ENCODE assay signal across 17 cellular contexts in the genomic region with DNA sequence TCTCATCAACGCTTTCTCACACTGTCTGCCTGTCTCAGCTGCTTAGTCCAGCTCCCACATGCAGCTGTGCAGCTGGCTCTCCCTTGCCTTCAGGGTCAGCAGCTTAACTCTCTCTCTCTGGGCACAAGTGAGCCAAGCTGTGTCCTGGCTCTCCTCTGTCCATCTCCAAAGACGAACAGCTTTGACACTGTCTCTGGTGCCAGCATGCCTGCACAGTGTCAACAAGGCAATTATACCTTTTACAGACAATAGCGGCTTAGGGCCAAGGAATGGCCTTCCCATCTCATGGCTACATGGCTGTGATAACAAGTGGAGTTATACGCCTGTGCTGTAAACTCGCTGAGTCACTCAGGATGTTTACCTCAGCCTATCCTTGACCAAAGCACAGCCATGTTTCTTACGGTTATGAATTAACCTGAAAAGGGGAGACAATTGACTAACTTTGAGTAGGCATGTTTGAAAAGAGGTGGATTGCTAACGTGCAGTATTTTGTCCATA. TPM values are rescaled to one million over a fixed set of nuclear protein-coding genes. Genes with fewer than 3 reads are reported as not detected.
DNase-seq lines count a peak whose midpoint lies in the region; ATAC-seq, FAIRE-seq and TF ChIP-seq lines count a peak whose summit lies in the region.
"Had no signal": no experiment of that assay in that cellular context is flagged by ENCODE, and none has a peak within 500 bp of the region (broad histone marks: within the 10 kb centered on the region; RNA-seq: fewer than 3 reads in every experiment).

No MANE protein-coding gene starts in this region.

- DNase-seq in ELF-1 (ENCODE audit: low read depth, low spot score) = peak; percentile 3
- peak; percentile 76 for DNase-seq in NCI-H748 (lab: John Stamatoyannopoulos, UW; ENCODE audit: unreplicated experiment)
- DNase-seq in colonic mucosa = peak; percentile 54
- DNase-seq in pancreas = peak in 3 of 6 donors; percentile 23 to 29 (median 25)
- no peak for DNase-seq in activated CD8-positive, alpha-beta memory T cell treated with anti-CD3 and anti-CD28 coated beads, Interleukin-2, amount 50 U/mL, for 4 hours
- DNase-seq: activated CD4-positive, alpha-beta T cell treated with anti-CD3 and anti-CD28 coated beads for 48 hours; effector memory CD8-positive, alpha-beta T cell; H7; NCI-H187; T1000 had no signal

- no peaks in the 10 kb centered on the region for H3K27me3 ChIP-seq in colonic mucosa
- no peaks in the 10 kb centered on the region for H3K27me3 ChIP-seq in pancreas
- H3K27me3 ChIP-seq: hepatocyte had no signal

- no peaks in the 10 kb centered on the region for H3K36me3 ChIP-seq in colonic mucosa
- no peaks in the 10 kb centered on the region for H3K36me3 ChIP-seq in pancreas
- H3K36me3 ChIP-seq: prostate gland had no signal

- no peak overlapping the region for H3K4me3 ChIP-seq in colonic mucosa
- H3K4me3 ChIP-seq in pancreas = no peak overlapping the region
- H3K4me3 ChIP-seq: hepatocyte, prostate gland had no signal

- H3K4me1 ChIP-seq in colonic mucosa = no peaks in the 10 kb centered on the region
- H3K4me1 ChIP-seq in pancreas = peaks cover 0 to 11% (median 8%) of the 10 kb centered on the region in 3 donors
- H3K4me1 ChIP-seq: prostate gland had no signal

- intact Hi-C loops in colonic mucosa (cut with DNase I) (loop anchor here (5.0 kb wide), 1 partner anchor 76 kb away; no protein-coding TSS in a partner anchor), pancreas (cut with DNase I) (loop anchor here in 1 of 3 donors (10.0 kb wide), 1 partner anchor 84 kb away; no protein-coding TSS in a partner anchor)

- 29 to 52% methylated on average over 7 of the region's 7 CpGs for WGBS in pancreas, 2 donors

- peak overlapping the region; percentile 7 for H3K27ac ChIP-seq in colonic mucosa
- H3K27ac ChIP-seq in pancreas = peak overlapping the region in 2 of 4 donors; percentile 31
- H3K27ac ChIP-seq: hepatocyte, prostate gland had no signal

- no peak overlapping the region for H3K9ac ChIP-seq in colonic mucosa (ENCODE audit: low read depth in 2 of 2, low read length in 2 of 2)

- TF ChIP-seq CTCF in colonic mucosa (IDR thresholded peaks at IDR 0.05) = no peak
- TF ChIP-seq CTCF in pancreas (IDR thresholded peaks at IDR 0.05) = no peak

- H3K9me3 ChIP-seq in colonic mucosa = no peaks in the 10 kb centered on the region
- H3K9me3 ChIP-seq in pancreas = no peaks in the 10 kb centered on the region
- H3K9me3 ChIP-seq: prostate gland had no signal

- ATAC-seq in pancreas (peak in 3 of 4 donors; percentile 60 to 78 (median 76)), HG03378 (IDR thresholded peaks at IDR 0.05; ENCODE audit: unreplicated experiment) (no peak), GM18870 (IDR thresholded peaks at IDR 0.05; ENCODE audit: unreplicated experiment) (no peak)
- ATAC-seq: activated naive CD4-positive, alpha-beta T cell treated with anti-CD3 and anti-CD28 coated beads, Interleukin-2, amount 50 U/mL, for 72 hours; effector memory CD8-positive, alpha-beta T cell had no signal

- no peak for FAIRE-seq in pancreas (lab: Jason Lieb, UNC)
- FAIRE-seq: bronchial epithelial cell had no signal

RNA-seq across cellular contexts. Expression of a gene that starts 38.4 kb away (rescaled TPM):
- total RNA-seq in colonic mucosa = not detected
- total RNA-seq in pancreas = under 1 TPM in 1 of 6 donors, not detected in 5; 0.19 TPM
- 1 to 10 TPM in 1 of 2 donors, under 1 TPM in 1; 0.23 to 2.3 TPM for polyA plus RNA-seq in pancreas
- total RNA-seq: activated naive CD4-positive, alpha-beta T cell treated with anti-CD3 and anti-CD28 coated beads, Interleukin-2, amount 50 U/mL, for 72 hours; bronchial epithelial cell; H7; kidney epithelial cell; prostate gland had no signal
- polyA plus RNA-seq: hepatocyte had no signal

RNA-seq across cellular contexts. Expression of a gene that starts 38.4 kb away (rescaled TPM):
- total RNA-seq in colonic mucosa (10 to 100 TPM; 16.5 to 20.1 TPM), pancreas (10 to 100 TPM; 10.7 to 21.3 (median 15.1) TPM)
- 10 to 100 TPM; 14.5 to 20.1 TPM for polyA plus RNA-seq in pancreas

Comparison
In these comparisons a context has a peak if more than half of its experiments do, and no peak if none do; other contexts are left out.
1. ATAC-seq: peak in pancreas (3 of 4); none in HG03378 (single experiment) and GM18870 (single experiment).